Comparison of ENCODE assay signal across 1 cellular context in the genomic region with DNA sequence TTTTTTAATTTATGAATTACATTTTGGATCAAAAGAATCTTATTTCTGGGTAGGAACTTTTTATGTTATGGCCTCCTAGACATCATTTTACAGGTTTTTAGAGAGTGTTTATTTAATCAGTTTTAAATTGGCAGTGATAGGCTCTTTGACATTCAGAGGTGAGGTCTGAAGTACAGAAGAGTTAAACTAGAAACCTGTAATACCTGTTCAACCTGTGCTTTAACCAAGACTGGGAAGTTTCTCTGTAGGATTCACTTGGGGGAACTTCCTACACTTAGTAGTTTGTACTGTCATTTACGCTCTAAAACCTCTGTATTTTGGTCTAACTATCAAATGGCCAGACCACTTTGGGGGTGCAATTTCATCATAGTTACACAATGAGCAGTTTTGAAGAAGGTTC.
TF ChIP-seq lines count a peak whose summit lies in the region.

No MANE protein-coding gene starts in this region.

TF ChIP-seq in WTC11, 78 proteins besides CTCF, POLR2A, EP300 and RAD21 (continued from another document):
- no peak for TF ChIP-seq RELA (CRISPR knock-in tag; IDR thresholded peaks at IDR 0.05; ENCODE audit: borderline replicate concordance)
- TF ChIP-seq, protein P1, sequence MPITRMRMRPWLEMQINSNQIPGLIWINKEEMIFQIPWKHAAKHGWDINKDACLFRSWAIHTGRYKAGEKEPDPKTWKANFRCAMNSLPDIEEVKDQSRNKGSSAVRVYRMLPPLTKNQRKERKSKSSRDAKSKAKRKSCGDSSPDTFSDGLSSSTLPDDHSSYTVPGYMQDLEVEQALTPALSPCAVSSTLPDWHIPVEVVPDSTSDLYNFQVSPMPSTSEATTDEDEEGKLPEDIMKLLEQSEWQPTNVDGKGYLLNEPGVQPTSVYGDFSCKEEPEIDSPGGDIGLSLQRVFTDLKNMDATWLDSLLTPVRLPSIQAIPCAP (CRISPR knock-in tag; IDR thresholded peaks at IDR 0.05): no peak
- TF ChIP-seq, protein P2, sequence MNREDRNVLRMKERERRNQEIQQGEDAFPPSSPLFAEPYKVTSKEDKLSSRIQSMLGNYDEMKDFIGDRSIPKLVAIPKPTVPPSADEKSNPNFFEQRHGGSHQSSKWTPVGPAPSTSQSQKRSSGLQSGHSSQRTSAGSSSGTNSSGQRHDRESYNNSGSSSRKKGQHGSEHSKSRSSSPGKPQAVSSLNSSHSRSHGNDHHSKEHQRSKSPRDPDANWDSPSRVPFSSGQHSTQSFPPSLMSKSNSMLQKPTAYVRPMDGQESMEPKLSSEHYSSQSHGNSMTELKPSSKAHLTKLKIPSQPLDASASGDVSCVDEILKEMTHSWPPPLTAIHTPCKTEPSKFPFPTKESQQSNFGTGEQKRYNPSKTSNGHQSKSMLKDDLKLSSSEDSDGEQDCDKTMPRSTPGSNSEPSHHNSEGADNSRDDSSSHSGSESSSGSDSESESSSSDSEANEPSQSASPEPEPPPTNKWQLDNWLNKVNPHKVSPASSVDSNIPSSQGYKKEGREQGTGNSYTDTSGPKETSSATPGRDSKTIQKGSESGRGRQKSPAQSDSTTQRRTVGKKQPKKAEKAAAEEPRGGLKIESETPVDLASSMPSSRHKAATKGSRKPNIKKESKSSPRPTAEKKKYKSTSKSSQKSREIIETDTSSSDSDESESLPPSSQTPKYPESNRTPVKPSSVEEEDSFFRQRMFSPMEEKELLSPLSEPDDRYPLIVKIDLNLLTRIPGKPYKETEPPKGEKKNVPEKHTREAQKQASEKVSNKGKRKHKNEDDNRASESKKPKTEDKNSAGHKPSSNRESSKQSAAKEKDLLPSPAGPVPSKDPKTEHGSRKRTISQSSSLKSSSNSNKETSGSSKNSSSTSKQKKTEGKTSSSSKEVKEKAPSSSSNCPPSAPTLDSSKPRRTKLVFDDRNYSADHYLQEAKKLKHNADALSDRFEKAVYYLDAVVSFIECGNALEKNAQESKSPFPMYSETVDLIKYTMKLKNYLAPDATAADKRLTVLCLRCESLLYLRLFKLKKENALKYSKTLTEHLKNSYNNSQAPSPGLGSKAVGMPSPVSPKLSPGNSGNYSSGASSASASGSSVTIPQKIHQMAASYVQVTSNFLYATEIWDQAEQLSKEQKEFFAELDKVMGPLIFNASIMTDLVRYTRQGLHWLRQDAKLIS (CRISPR knock-in tag; IDR thresholded peaks at IDR 0.05; ENCODE audit: borderline replicate concordance): no peak
- TF ChIP-seq GRHL2 (CRISPR knock-in tag; IDR thresholded peaks at IDR 0.05; ENCODE audit: insufficient replicate concordance, severe bottlenecking): no peak
- no peak for TF ChIP-seq TCF7 (CRISPR knock-in tag; IDR thresholded peaks at IDR 0.05; ENCODE audit: low read depth)
- no peak for TF ChIP-seq OVOL2 (CRISPR knock-in tag; IDR thresholded peaks at IDR 0.05; ENCODE audit: borderline replicate concordance)
- TF ChIP-seq HMGXB4 (CRISPR knock-in tag; IDR thresholded peaks at IDR 0.05): no peak
- no peak for TF ChIP-seq TEAD4 (CRISPR knock-in tag; IDR thresholded peaks at IDR 0.05)
- TF ChIP-seq ZNF396 (CRISPR knock-in tag; IDR thresholded peaks at IDR 0.05; ENCODE audit: borderline replicate concordance): no peak
- no peak for TF ChIP-seq PRRX2 (CRISPR knock-in tag; IDR thresholded peaks at IDR 0.05)
- no peak for TF ChIP-seq NR2C2 (CRISPR knock-in tag; IDR thresholded peaks at IDR 0.05)
- no peak for TF ChIP-seq CDX4 (CRISPR knock-in tag; IDR thresholded peaks at IDR 0.05; ENCODE audit: borderline replicate concordance)
- TF ChIP-seq, protein P3, sequence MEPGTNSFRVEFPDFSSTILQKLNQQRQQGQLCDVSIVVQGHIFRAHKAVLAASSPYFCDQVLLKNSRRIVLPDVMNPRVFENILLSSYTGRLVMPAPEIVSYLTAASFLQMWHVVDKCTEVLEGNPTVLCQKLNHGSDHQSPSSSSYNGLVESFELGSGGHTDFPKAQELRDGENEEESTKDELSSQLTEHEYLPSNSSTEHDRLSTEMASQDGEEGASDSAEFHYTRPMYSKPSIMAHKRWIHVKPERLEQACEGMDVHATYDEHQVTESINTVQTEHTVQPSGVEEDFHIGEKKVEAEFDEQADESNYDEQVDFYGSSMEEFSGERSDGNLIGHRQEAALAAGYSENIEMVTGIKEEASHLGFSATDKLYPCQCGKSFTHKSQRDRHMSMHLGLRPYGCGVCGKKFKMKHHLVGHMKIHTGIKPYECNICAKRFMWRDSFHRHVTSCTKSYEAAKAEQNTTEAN (CRISPR knock-in tag; IDR thresholded peaks at IDR 0.05): no peak
- TF ChIP-seq, protein P4, sequence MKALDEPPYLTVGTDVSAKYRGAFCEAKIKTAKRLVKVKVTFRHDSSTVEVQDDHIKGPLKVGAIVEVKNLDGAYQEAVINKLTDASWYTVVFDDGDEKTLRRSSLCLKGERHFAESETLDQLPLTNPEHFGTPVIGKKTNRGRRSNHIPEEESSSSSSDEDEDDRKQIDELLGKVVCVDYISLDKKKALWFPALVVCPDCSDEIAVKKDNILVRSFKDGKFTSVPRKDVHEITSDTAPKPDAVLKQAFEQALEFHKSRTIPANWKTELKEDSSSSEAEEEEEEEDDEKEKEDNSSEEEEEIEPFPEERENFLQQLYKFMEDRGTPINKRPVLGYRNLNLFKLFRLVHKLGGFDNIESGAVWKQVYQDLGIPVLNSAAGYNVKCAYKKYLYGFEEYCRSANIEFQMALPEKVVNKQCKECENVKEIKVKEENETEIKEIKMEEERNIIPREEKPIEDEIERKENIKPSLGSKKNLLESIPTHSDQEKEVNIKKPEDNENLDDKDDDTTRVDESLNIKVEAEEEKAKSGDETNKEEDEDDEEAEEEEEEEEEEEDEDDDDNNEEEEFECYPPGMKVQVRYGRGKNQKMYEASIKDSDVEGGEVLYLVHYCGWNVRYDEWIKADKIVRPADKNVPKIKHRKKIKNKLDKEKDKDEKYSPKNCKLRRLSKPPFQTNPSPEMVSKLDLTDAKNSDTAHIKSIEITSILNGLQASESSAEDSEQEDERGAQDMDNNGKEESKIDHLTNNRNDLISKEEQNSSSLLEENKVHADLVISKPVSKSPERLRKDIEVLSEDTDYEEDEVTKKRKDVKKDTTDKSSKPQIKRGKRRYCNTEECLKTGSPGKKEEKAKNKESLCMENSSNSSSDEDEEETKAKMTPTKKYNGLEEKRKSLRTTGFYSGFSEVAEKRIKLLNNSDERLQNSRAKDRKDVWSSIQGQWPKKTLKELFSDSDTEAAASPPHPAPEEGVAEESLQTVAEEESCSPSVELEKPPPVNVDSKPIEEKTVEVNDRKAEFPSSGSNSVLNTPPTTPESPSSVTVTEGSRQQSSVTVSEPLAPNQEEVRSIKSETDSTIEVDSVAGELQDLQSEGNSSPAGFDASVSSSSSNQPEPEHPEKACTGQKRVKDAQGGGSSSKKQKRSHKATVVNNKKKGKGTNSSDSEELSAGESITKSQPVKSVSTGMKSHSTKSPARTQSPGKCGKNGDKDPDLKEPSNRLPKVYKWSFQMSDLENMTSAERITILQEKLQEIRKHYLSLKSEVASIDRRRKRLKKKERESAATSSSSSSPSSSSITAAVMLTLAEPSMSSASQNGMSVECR (CRISPR knock-in tag; IDR thresholded peaks at IDR 0.05; ENCODE audit: borderline replicate concordance): no peak
- TF ChIP-seq ZNF671 (CRISPR knock-in tag; IDR thresholded peaks at IDR 0.05): no peak
- TF ChIP-seq TP53 (CRISPR knock-in tag; IDR thresholded peaks at IDR 0.05): no peak
- TF ChIP-seq, protein P5, sequence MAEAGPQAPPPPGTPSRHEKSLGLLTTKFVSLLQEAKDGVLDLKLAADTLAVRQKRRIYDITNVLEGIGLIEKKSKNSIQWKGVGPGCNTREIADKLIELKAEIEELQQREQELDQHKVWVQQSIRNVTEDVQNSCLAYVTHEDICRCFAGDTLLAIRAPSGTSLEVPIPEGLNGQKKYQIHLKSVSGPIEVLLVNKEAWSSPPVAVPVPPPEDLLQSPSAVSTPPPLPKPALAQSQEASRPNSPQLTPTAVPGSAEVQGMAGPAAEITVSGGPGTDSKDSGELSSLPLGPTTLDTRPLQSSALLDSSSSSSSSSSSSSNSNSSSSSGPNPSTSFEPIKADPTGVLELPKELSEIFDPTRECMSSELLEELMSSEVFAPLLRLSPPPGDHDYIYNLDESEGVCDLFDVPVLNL (CRISPR knock-in tag; IDR thresholded peaks at IDR 0.05; ENCODE audit: borderline replicate concordance, low read depth): no peak
TF ChIP-seq in WTC11: peak in this region for 0.
